In genomic region chr7:75977741-75978140, GRCh38 we compare ENCODE assay signal across 17 cellular contexts. TPM values are rescaled to one million over a fixed set of nuclear protein-coding genes. Genes with fewer than 3 reads are reported as not detected.
DNase-seq lines count a peak whose midpoint lies in the region; ATAC-seq and TF ChIP-seq lines count a peak whose summit lies in the region.
"Had no signal": no experiment of that assay in that cellular context is flagged by ENCODE, and none has a peak within 500 bp of the region (broad histone marks: within the 10 kb centered on the region; RNA-seq: fewer than 3 reads in every experiment).

No MANE protein-coding gene starts in this region.

- no peak overlapping the region for H3K4me2 ChIP-seq in GM23338

- no peaks in the 10 kb centered on the region for H3K27me3 Mint-ChIP-seq in CD4-positive, alpha-beta T cell
- peaks cover 8% of the 10 kb centered on the region for H3K27me3 Mint-ChIP-seq in GM23338 (ENCODE audit: insufficient read depth, low read depth, poor library complexity)
- H3K27me3 Mint-ChIP-seq: activated CD4-positive, alpha-beta T cell treated with anti-CD3 and anti-CD28 coated beads, Interleukin-2, amount 10 ng/mL, durations not matched to agents 24 days and 14 days had no signal

- no peaks in the 10 kb centered on the region for H3K79me2 ChIP-seq in GM23338 (replicated peaks; ENCODE audit: insufficient read depth)

- H2AFZ ChIP-seq in GM23338, result no peak overlapping the region

- H3K9me2 ChIP-seq in GM23338 (ENCODE audit: insufficient read depth), result no peaks in the 10 kb centered on the region

- H3K4me3 ChIP-seq in SJCRH30 (no peak overlapping the region), cardiac muscle cell (no peak overlapping the region), psoas muscle (no peak overlapping the region), GM23338 (no peak overlapping the region)
- H3K4me3 ChIP-seq: adrenal gland, esophagus squamous epithelium had no signal

- H3K36me3 ChIP-seq in SJCRH30 (peaks cover 45% of the 10 kb centered on the region), cardiac muscle cell (no peaks in the 10 kb centered on the region), psoas muscle (ENCODE audit: insufficient read depth in 1 of 2, low read depth in 1 of 2) (peaks cover 0 to 55% of the 10 kb centered on the region in 2 donors), GM23338 (ENCODE audit: insufficient read depth) (peaks cover 5% of the 10 kb centered on the region; the same call in 1 of the 2 replicates)

- H4K20me1 ChIP-seq in GM23338 (replicated peaks; ENCODE audit: insufficient read depth), result 0 out of 2 replicates have a peak, but pooled peaks cover 4% of the 10 kb centered on the region

- H3K27me3 ChIP-seq in SJCRH30 (no peaks in the 10 kb centered on the region), cardiac muscle cell (no peaks in the 10 kb centered on the region), psoas muscle (ENCODE audit: insufficient read depth in 3 of 3, low read length in 2 of 3) (no peaks in the 10 kb centered on the region), GM23338 (ENCODE audit: insufficient read depth) (no peaks in the 10 kb centered on the region)
- H3K27me3 ChIP-seq in CD4-positive, alpha-beta T cell (ENCODE audit: control insufficient read depth, insufficient read depth, low read length), result no peaks in the 10 kb centered on the region
- H3K27me3 ChIP-seq: adrenal gland, esophagus squamous epithelium had no signal

- WGBS in psoas muscle, 3 donors, result 30 to 33% (median 31%) methylated on average over 8 of the region's 8 CpGs

- H3K4me1 Mint-ChIP-seq in CD4-positive, alpha-beta T cell (ENCODE audit: low read depth), result no peaks in the 10 kb centered on the region
- no peaks in the 10 kb centered on the region for H3K4me1 Mint-ChIP-seq in GM23338
- H3K4me1 Mint-ChIP-seq: activated CD4-positive, alpha-beta T cell treated with anti-CD3 and anti-CD28 coated beads, Interleukin-2, amount 10 ng/mL, durations not matched to agents 24 days and 14 days had no signal

- peak; percentile 50 for DNase-seq in DMS79 treated with DMSO at 0.1 percent for 48 hours (lab: John Stamatoyannopoulos, UW)
- DNase-seq in SJCRH30, result peak; percentile 96 to 98
- peak; percentile 41 to 86 for DNase-seq in cardiac muscle cell (ENCODE audit: low read depth in 1 of 2, low spot score in 1 of 2)
- peak; percentile 73 to 86 for DNase-seq in psoas muscle
- DNase-seq in T1000 (lab: John Stamatoyannopoulos, UW), result no peak
- DNase-seq in CD4-positive, alpha-beta T cell, result no peak
- DNase-seq in GM23338 (ENCODE audit: low spot score), result no peak
- DNase-seq: activated CD4-positive, alpha-beta T cell treated with anti-CD3 and anti-CD28 coated beads, Interleukin-2, amount 10 ng/mL, durations not matched to agents 24 days and 14 days; activated T-cell treated with anti-CD3 and anti-CD28 coated beads, Interleukin-2, amount 50 U/mL, for 48 hours; DMS53; esophagus squamous epithelium; GOT3; mesendoderm; stimulated activated CD4-positive, alpha-beta T cell treated with anti-CD3 and anti-CD28 coated beads, Interleukin-15, amount 100 ng/mL, for 24 hours had no signal

- H3K27ac Mint-ChIP-seq in CD4-positive, alpha-beta T cell, result no peak overlapping the region
- H3K27ac Mint-ChIP-seq in GM23338, result no peak overlapping the region
- H3K27ac Mint-ChIP-seq: activated CD4-positive, alpha-beta T cell treated with anti-CD3 and anti-CD28 coated beads, Interleukin-2, amount 10 ng/mL, durations not matched to agents 24 days and 14 days; T-helper 1 cell treated with Interleukin-12 subunit alpha and Interleukin-12 subunit beta and Interleukin-4 antibody, amounts not matched to agents 30 μg/mL and 1 μg/mL, for 36 hours had no signal

- intact Hi-C loops in psoas muscle (cut with DNase I), result no loop called here
- intact Hi-C loops in CD4-positive, alpha-beta T cell (cut with DNase I, micrococcal nuclease), result no loop called here

- no peaks in the 10 kb centered on the region for H3K9me3 Mint-ChIP-seq in CD4-positive, alpha-beta T cell
- no peaks in the 10 kb centered on the region for H3K9me3 Mint-ChIP-seq in GM23338
- H3K9me3 Mint-ChIP-seq: activated CD4-positive, alpha-beta T cell treated with anti-CD3 and anti-CD28 coated beads, Interleukin-2, amount 10 ng/mL, durations not matched to agents 24 days and 14 days; T-helper 1 cell treated with Interleukin-12 subunit alpha and Interleukin-12 subunit beta and Interleukin-4 antibody, amounts not matched to agents 30 μg/mL and 1 μg/mL, for 36 hours had no signal

- peaks cover 42% of the 10 kb centered on the region for H3K36me3 Mint-ChIP-seq in CD4-positive, alpha-beta T cell (ENCODE audit: low read depth)
- peaks cover 34% of the 10 kb centered on the region for H3K36me3 Mint-ChIP-seq in GM23338 (ENCODE audit: low read depth)

- CTCF ChIA-PET in CD4-positive, alpha-beta T cell (lab: Charles Lee), result no interaction called here

- no peak for TF ChIP-seq CTCF in cardiac muscle cell (IDR thresholded peaks at IDR 0.05; ENCODE audit: low read depth, low read length)
- no peak for TF ChIP-seq CTCF in psoas muscle (IDR thresholded peaks at IDR 0.05)
- TF ChIP-seq CTCF in CD4-positive, alpha-beta T cell (IDR thresholded peaks at IDR 0.05), result no peak
- no peak for TF ChIP-seq CTCF in GM23338 (conservative IDR thresholded peaks at IDR 0.05; ENCODE audit: low read depth in 2 of 2)

- H3K4me3 Mint-ChIP-seq in CD4-positive, alpha-beta T cell, result no peak overlapping the region
- no peak overlapping the region for H3K4me3 Mint-ChIP-seq in GM23338
- H3K4me3 Mint-ChIP-seq: activated CD4-positive, alpha-beta T cell treated with anti-CD3 and anti-CD28 coated beads, Interleukin-2, amount 10 ng/mL, durations not matched to agents 24 days and 14 days; T-helper 1 cell treated with Interleukin-12 subunit alpha and Interleukin-12 subunit beta and Interleukin-4 antibody, amounts not matched to agents 30 μg/mL and 1 μg/mL, for 36 hours had no signal

- POLR2A ChIA-PET in CD4-positive, alpha-beta T cell (lab: Charles Lee), result no interaction called here

- peak overlapping the region; percentile 81 for H3K27ac ChIP-seq in SJCRH30
- no peak overlapping the region for H3K27ac ChIP-seq in cardiac muscle cell
- peak overlapping the region; percentile 28 for H3K27ac ChIP-seq in psoas muscle
- H3K27ac ChIP-seq in CD4-positive, alpha-beta T cell (ENCODE audit: low read depth, low read length), result no peak overlapping the region
- no peak overlapping the region for H3K27ac ChIP-seq in GM23338 (ENCODE audit: low read depth)
- H3K27ac ChIP-seq: esophagus squamous epithelium had no signal

- no peaks in the 10 kb centered on the region for H3F3A ChIP-seq in GM23338 (replicated peaks; ENCODE audit: low read depth)

- ATAC-seq in psoas muscle (peak; percentile 25 to 50 (median 33)), HG03135 (IDR thresholded peaks at IDR 0.05; ENCODE audit: unreplicated experiment) (no peak), GM23338 (no peak)
- no peak for ATAC-seq in CD4-positive, alpha-beta T cell (ENCODE audit: poor library complexity)

- H3K9me3 ChIP-seq in SJCRH30 (replicated peaks) (no peaks in the 10 kb centered on the region), cardiac muscle cell (ENCODE audit: low read depth) (no peaks in the 10 kb centered on the region), psoas muscle (no peaks in the 10 kb centered on the region)
- H3K9me3 ChIP-seq in CD4-positive, alpha-beta T cell (ENCODE audit: control insufficient read depth, low read length), result no peaks in the 10 kb centered on the region
- H3K9me3 ChIP-seq: adrenal gland, esophagus squamous epithelium had no signal

- H3K4me1 ChIP-seq in SJCRH30 (peaks cover 17% of the 10 kb centered on the region), cardiac muscle cell (ENCODE audit: low read depth) (peaks cover 7% of the 10 kb centered on the region), psoas muscle (peaks cover 15% of the 10 kb centered on the region), GM23338 (ENCODE audit: insufficient read depth) (no peaks in the 10 kb centered on the region)

TF ChIP-seq in GM23338, 12 proteins besides CTCF, POLR2A, EP300 and RAD21:
- TF ChIP-seq JUNB (IDR thresholded peaks at IDR 0.05; ENCODE audit: unreplicated experiment) (no peak), REST (IDR thresholded peaks at IDR 0.05; ENCODE audit: unreplicated experiment) (no peak)
TF ChIP-seq in GM23338: peak in this region for 0.

RNA-seq across cellular contexts. Expression of gene TMEM120A, which starts 16.7 kb away (rescaled TPM):
- 14.0 and 21.2 TPM in 2 replicates for total RNA-seq in SJCRH30 (2014; rRNA removed; shearing (Covaris generic))
- total RNA-seq in cardiac muscle cell (20.0 and 24.6 TPM in 2 replicates), psoas muscle (100 to 1,000 TPM in 1 of 4 donors, 10 to 100 TPM in 3; 70.1 to 103 (median 87.1) TPM)
- polyA plus RNA-seq in cardiac muscle cell (56.9 and 69.9 TPM in 2 replicates), psoas muscle (100 to 1,000 TPM; 106 to 185 (median 107) TPM), GM23338 (2016; fragmentation: Nextera tagmentation; extraction: Ambion mirVana) (22.3 and 27.1 TPM in 2 replicates)
- 10 to 100 TPM in 1 of 2 experiments, 1 to 10 TPM in 1; 10.0 to 10.8 TPM for total RNA-seq in CD4-positive, alpha-beta T cell
- 12.7 TPM in 2 replicates for total RNA-seq in GM23338 (2014; rRNA removed; shearing (Covaris generic))

Comparison
In these comparisons a context has a peak if more than half of its experiments do, and no peak if none do; other contexts are left out.
1. DNase-seq: peak in DMS79 treated with DMSO at 0.1 percent for 48 hours (single experiment), SJCRH30 (2 of 2), cardiac muscle cell (2 of 2) and psoas muscle (2 of 2); none in T1000 (single experiment), CD4-positive, alpha-beta T cell (0 of 10) and GM23338 (single experiment).
2. H3K27ac ChIP-seq: peak in SJCRH30 (single experiment) and psoas muscle (single experiment); none in cardiac muscle cell (single experiment), CD4-positive, alpha-beta T cell (single experiment) and GM23338 (single experiment).
3. ATAC-seq: peak in psoas muscle (4 of 4); none in CD4-positive, alpha-beta T cell (single experiment), HG03135 (single experiment) and GM23338 (single experiment).